ENCODE assay signal across 19 cellular contexts in the genomic region with DNA sequence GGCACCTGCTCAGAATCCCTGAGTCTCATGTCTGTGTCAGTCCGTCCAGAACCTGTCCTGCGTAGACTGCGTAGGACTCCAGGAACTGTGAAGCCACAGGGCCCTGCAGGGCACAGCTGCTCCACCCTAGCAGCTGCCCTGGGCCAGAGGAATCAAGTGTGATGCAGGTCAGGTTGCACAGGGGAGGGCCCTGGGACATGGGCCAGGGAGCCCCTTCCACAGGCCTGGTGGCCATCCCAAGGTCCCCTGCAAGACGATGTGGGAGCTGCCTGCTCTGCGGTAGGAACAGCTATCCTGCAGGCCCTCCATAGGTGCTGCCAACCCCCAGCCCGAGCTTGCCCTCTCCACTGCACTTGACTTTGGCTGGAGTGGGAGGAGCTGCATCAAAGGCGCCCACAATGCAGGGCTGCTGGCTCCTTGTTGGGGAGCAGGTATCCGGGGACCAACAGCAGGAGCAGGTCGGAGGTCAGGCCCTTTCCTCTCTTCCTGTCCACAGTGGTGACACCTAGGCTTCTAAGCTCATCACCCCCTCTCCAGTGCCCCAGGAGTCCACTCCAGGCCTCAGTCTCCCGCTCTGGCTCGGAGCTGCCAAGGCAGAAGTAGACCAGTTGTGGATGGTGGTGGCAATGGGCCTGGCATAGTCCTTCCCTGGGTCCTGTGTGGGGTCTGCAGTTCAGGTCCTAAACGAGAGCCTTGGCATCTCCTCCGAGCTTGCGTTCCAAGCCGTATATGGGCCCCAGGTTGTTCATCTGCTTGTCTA.
A peak's percentile ranks its signal among the peaks of the same experiment; 100 is the strongest.
DNase-seq lines count a peak whose midpoint lies in the region; ATAC-seq and TF ChIP-seq lines count a peak whose summit lies in the region.
"Had no signal": no experiment of that assay in that cellular context is flagged by ENCODE, and none has a peak within 500 bp of the region (broad histone marks: within the 10 kb centered on the region; RNA-seq: fewer than 3 reads in every experiment).

No MANE protein-coding gene starts in this region.

- POLR2A ChIA-PET in activated B cell treated with CpG ODN at 0.5 μM for 24 hours (lab: Charles Lee): no interaction called here

- H3K27me3 ChIP-seq in neural progenitor cell: no peaks in the 10 kb centered on the region
- H3K27me3 ChIP-seq: foreskin keratinocyte, neutrophil had no signal

- H3K4me1 Mint-ChIP-seq in activated B cell treated with CpG ODN at 0.5 μM for 24 hours (peaks cover 10% of the 10 kb centered on the region), nephron progenitor cell (peaks cover 24% of the 10 kb centered on the region), neural progenitor cell (peaks cover 2% of the 10 kb centered on the region)

- H3K4me3 ChIP-seq in neural progenitor cell: no peak overlapping the region

- no peak overlapping the region for H3K9ac ChIP-seq in neural progenitor cell

- peaks cover 6% of the 10 kb centered on the region for H3K4me1 ChIP-seq in neural progenitor cell
- H3K4me1 ChIP-seq: foreskin keratinocyte had no signal

- H3K27me3 Mint-ChIP-seq in activated B cell treated with CpG ODN at 0.5 μM for 24 hours (no peaks in the 10 kb centered on the region), nephron progenitor cell (ENCODE audit: low read depth, poor library complexity) (peaks cover 3% of the 10 kb centered on the region), neural progenitor cell (ENCODE audit: insufficient read depth, low read depth) (no peaks in the 10 kb centered on the region)

- no peaks in the 10 kb centered on the region for H3K9me3 Mint-ChIP-seq in activated B cell treated with CpG ODN at 0.5 μM for 24 hours
- no peaks in the 10 kb centered on the region for H3K9me3 Mint-ChIP-seq in nephron progenitor cell
- H3K9me3 Mint-ChIP-seq in neural progenitor cell: no peaks in the 10 kb centered on the region
- H3K9me3 Mint-ChIP-seq: IgD-negative memory B cell; mesothelial cell of epicardium; stimulated activated naive B cell treated with anti-CD40 and anti-IgM and Interleukin-4, amounts not matched to agents 10 μg/mL and 1 μg/mL and 100 μg/mL, for 72 hours had no signal

- no peaks in the 10 kb centered on the region for H4K20me1 ChIP-seq in neural progenitor cell (ENCODE audit: low read depth)

- no peak overlapping the region for H2AFZ ChIP-seq in neural progenitor cell (replicated peaks)

- H3K36me3 Mint-ChIP-seq in activated B cell treated with CpG ODN at 0.5 μM for 24 hours (ENCODE audit: low read depth): no peaks in the 10 kb centered on the region
- no peaks in the 10 kb centered on the region for H3K36me3 Mint-ChIP-seq in nephron progenitor cell (ENCODE audit: low read depth)
- H3K36me3 Mint-ChIP-seq in neural progenitor cell: no peaks in the 10 kb centered on the region
- H3K36me3 Mint-ChIP-seq: IgD-negative memory B cell, mesothelial cell of epicardium had no signal

- intact Hi-C loops in cardiac septum (cut with DNase I): no loop called here
- intact Hi-C loops in Right ventricle myocardium inferior (cut with DNase I): no loop called here
- intact Hi-C loops in activated B cell treated with CpG ODN at 0.5 μM for 24 hours (cut with micrococcal nuclease): no loop called here

- H3K27ac Mint-ChIP-seq in activated B cell treated with CpG ODN at 0.5 μM for 24 hours (no peak overlapping the region), nephron progenitor cell (no peak overlapping the region), neural progenitor cell (no peak overlapping the region)
- H3K27ac Mint-ChIP-seq: IgD-negative memory B cell, mesothelial cell of epicardium, WTC11 had no signal

- no peaks in the 10 kb centered on the region for H3K9me3 ChIP-seq in neural progenitor cell (ENCODE audit: low read depth)
- H3K9me3 ChIP-seq: neutrophil had no signal

- ATAC-seq in Right ventricle myocardium inferior (no peak), activated B cell treated with CpG ODN at 0.5 μM for 24 hours (ENCODE audit: low read depth) (no peak), HG03175 (IDR thresholded peaks at IDR 0.05; ENCODE audit: unreplicated experiment) (no peak)
- ATAC-seq: foreskin keratinocyte had no signal

- H3F3A ChIP-seq in neural progenitor cell (ENCODE audit: low read depth): no peaks in the 10 kb centered on the region

- CTCF ChIA-PET in activated B cell treated with CpG ODN at 0.5 μM for 24 hours (lab: Charles Lee): no interaction called here

- H3K36me3 ChIP-seq in neural progenitor cell: no peaks in the 10 kb centered on the region
- H3K36me3 ChIP-seq: neutrophil had no signal

- no peak for TF ChIP-seq CTCF in activated B cell treated with CpG ODN at 0.5 μM for 24 hours (IDR thresholded peaks at IDR 0.05)
- no peak for TF ChIP-seq CTCF in nephron progenitor cell (IDR thresholded peaks at IDR 0.05)
- no peak for TF ChIP-seq CTCF in neural progenitor cell (IDR thresholded peaks at IDR 0.05)

- H3K27ac ChIP-seq in neural progenitor cell: no peak overlapping the region
- H3K27ac ChIP-seq: epithelial cell of prostate, foreskin keratinocyte had no signal

- peak; percentile 76 for DNase-seq in cardiac septum (ENCODE audit: low spot score)
- no peak for DNase-seq in Right ventricle myocardium inferior (ENCODE audit: missing footprints)
- DNase-seq in activated B cell treated with CpG ODN at 0.5 μM for 24 hours: peak; percentile 10
- DNase-seq in nephron progenitor cell: peak; percentile 6
- DNase-seq in neural progenitor cell (ENCODE audit: low spot score): no peak
- DNase-seq in HuH-7.5 (ENCODE audit: low spot score): no peak
- DNase-seq: activated naive CD4-positive, alpha-beta T cell treated with Interleukin-2 at 50 U/mL for 16 hours; foreskin keratinocyte; GOT3; NCI-H187 treated with DMSO at 0.1 percent for 48 hours; NCI-H446 treated with DMSO at 0.1 percent for 48 hours; SHP77 treated with DMSO at 0.1 percent for 48 hours; stimulated activated naive B cell treated with anti-CD40 and anti-IgM and Interleukin-4, amounts not matched to agents 10 μg/mL and 1 μg/mL and 100 μg/mL, for 72 hours had no signal

- H3K4me3 Mint-ChIP-seq in activated B cell treated with CpG ODN at 0.5 μM for 24 hours (no peak overlapping the region), nephron progenitor cell (no peak overlapping the region), neural progenitor cell (no peak overlapping the region)
- H3K4me3 Mint-ChIP-seq: mesothelial cell of epicardium, WTC11 had no signal

- no peak overlapping the region for H3K4me2 ChIP-seq in neural progenitor cell

- no peaks in the 10 kb centered on the region for H3K79me2 ChIP-seq in neural progenitor cell (ENCODE audit: low read depth)

Comparison
In these comparisons a context has a peak if more than half of its experiments do, and no peak if none do; other contexts are left out.
1. DNase-seq: peak in cardiac septum (single experiment), activated B cell treated with CpG ODN at 0.5 μM for 24 hours (single experiment) and nephron progenitor cell (single experiment); none in Right ventricle myocardium inferior (single experiment), neural progenitor cell (single experiment) and HuH-7.5 (single experiment).